In the genomic region with DNA sequence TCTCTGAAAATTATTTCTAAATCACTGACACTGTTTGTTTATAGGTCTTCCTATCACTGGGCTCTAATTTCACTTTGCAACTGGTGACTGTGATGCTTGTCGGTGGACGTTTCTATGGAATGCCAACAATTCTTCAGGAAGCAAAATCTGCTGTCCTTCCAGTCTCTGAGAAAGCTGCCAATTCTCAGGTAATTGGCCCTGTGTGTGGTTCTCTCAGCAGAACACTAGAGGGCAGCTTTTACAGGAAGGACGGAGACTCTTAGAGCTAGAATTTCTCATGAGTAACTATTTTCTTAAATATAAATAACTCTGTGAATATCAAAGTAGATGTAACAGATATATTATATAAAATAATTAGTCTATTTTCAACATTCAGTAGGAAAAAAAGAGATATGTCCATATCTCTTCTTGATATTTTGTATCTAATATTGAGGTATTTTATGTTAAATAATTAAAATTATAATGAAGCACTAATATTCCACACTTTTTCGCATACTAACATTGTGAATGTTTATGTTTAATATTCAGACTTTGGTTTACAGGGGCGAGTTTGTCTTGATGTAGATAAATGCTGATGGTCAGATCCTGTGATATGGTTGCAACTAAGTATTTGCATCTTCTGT, we compare ENCODE assay signal across 9 cellular contexts.
A peak's percentile ranks its signal among the peaks of the same experiment; 100 is the strongest.
DNase-seq lines count a peak whose midpoint lies in the region; ATAC-seq, FAIRE-seq and TF ChIP-seq lines count a peak whose summit lies in the region.
"Had no signal": no experiment of that assay in that cellular context is flagged by ENCODE, and none has a peak within 500 bp of the region (broad histone marks: within the 10 kb centered on the region; RNA-seq: fewer than 3 reads in every experiment).

No MANE protein-coding gene starts in this region.

- ATAC-seq in GM19043 (IDR thresholded peaks at IDR 0.05; ENCODE audit: low read depth, unreplicated experiment) (peak; percentile 94), HG03280 (IDR thresholded peaks at IDR 0.05; ENCODE audit: unreplicated experiment) (peak; percentile 87)

- H3K27ac ChIP-seq in OCI-LY7 (ENCODE audit: low read depth, low read length, poor library complexity, severe bottlenecking) = no peak overlapping the region
- no peak overlapping the region for H3K27ac ChIP-seq in endothelial cell of umbilical vein (ENCODE audit: insufficient read depth, low read depth, low read length)

- no peak overlapping the region for H2AFZ ChIP-seq in OCI-LY7 (ENCODE audit: low read length)
- no peak overlapping the region for H2AFZ ChIP-seq in endothelial cell of umbilical vein (ENCODE audit: low read depth, low read length)

- dilution Hi-C loops in endothelial cell of umbilical vein (cut with MboI; ENCODE audit: extremely low pct_ligation_motif_present, low sequenced_read_pairs) = no loop called here

- no peaks in the 10 kb centered on the region for H3K36me3 Mint-ChIP-seq in osteocyte (ENCODE audit: unreplicated experiment)
- H3K36me3 Mint-ChIP-seq: activated naive CD8-positive, alpha-beta T cell treated with anti-CD3 and anti-CD28 coated beads, Interleukin-2, amount 10 ng/mL, durations not matched to agents 7 days and 5 days had no signal

- H3K36me3 ChIP-seq in OCI-LY7 (ENCODE audit: insufficient read depth, low read length) (no peaks in the 10 kb centered on the region), endothelial cell of umbilical vein (ENCODE audit: control insufficient read depth in 2 of 2, extremely low read depth in 1 of 2, insufficient read depth in 2 of 2, low read length in 2 of 2) (no peaks in the 10 kb centered on the region)

- BruUV-seq in OCI-LY7 (replicated peaks; lab: Mats Ljungman, UMichigan) = no TSS peak
- no TSS peak for BruUV-seq in endothelial cell of umbilical vein (replicated peaks; lab: Mats Ljungman, UMichigan)

- TF ChIP-seq CTCF in OCI-LY7 (conservative IDR thresholded peaks at IDR 0.05; ENCODE audit: low read length) (peak; percentile 82), endothelial cell of umbilical vein (IDR thresholded peaks at IDR 0.05; ENCODE audit: extremely low read depth in 1 of 2, insufficient read depth in 1 of 2, low read depth in 1 of 2, low read length in 2 of 2) (peak; percentile 66 to 71), osteocyte (IDR thresholded peaks at IDR 0.05) (peak; percentile 68)

- CTCF ChIA-PET in OCI-LY7 (lab: Charles Lee; ENCODE audit: unreplicated experiment) = no interaction called here
- CTCF ChIA-PET in endothelial cell of umbilical vein (lab: Charles Lee) = interaction anchor here (0.5 to 6.5 kb wide), 42 partner anchors 9 to 1121 kb away, joined by 3 to 231 read pairs (median 4); a partner anchor contains a TSS

- H3K4me3 ChIP-seq in OCI-LY7 (ENCODE audit: low read depth, low read length, poor library complexity, severe bottlenecking) = no peak overlapping the region
- H3K4me3 ChIP-seq in endothelial cell of umbilical vein (replicated peaks in 1 of 3; ENCODE audit: insufficient read depth in 1 of 3, low read depth in 1 of 3, low read length in 3 of 3) = no peak overlapping the region

- no peak overlapping the region for H3K9ac ChIP-seq in endothelial cell of umbilical vein (replicated peaks; ENCODE audit: extremely low read depth, insufficient read depth, low read length)

- DNase-seq in NCI-H2171 treated with DMSO at 0.1 percent for 48 hours (lab: John Stamatoyannopoulos, UW) (peak; percentile 33), NCI-H2171 (lab: John Stamatoyannopoulos, UW) (no peak), OCI-LY7 (ENCODE audit: low spot score) (peak; percentile 25), endothelial cell of umbilical vein (ENCODE audit: low read depth, low spot score) (peak; percentile 55), osteocyte (ENCODE audit: extremely low spot score, unreplicated experiment) (no peak), posterior vena cava (ENCODE audit: low spot score) (no peak)
- DNase-seq: activated naive CD8-positive, alpha-beta T cell treated with anti-CD3 and anti-CD28 coated beads, Interleukin-2, amount 10 ng/mL, durations not matched to agents 7 days and 5 days had no signal

- H3K27me3 Mint-ChIP-seq in osteocyte (ENCODE audit: unreplicated experiment) = peaks cover 6% of the 10 kb centered on the region

- H3K79me2 ChIP-seq in OCI-LY7 (ENCODE audit: insufficient read depth, low read depth, low read length) = no peaks in the 10 kb centered on the region
- no peaks in the 10 kb centered on the region for H3K79me2 ChIP-seq in endothelial cell of umbilical vein (ENCODE audit: control insufficient read depth, insufficient read depth, low read length)

- no peaks in the 10 kb centered on the region for H3K4me1 ChIP-seq in OCI-LY7 (ENCODE audit: insufficient read depth, low read length, poor library complexity, severe bottlenecking)
- H3K4me1 ChIP-seq in endothelial cell of umbilical vein (ENCODE audit: control insufficient read depth, extremely low read depth, insufficient read depth, low read length) = no peaks in the 10 kb centered on the region

- H3K27me3 ChIP-seq in endothelial cell of umbilical vein (ENCODE audit: control insufficient read depth in 2 of 2, insufficient read depth in 2 of 2, low read length in 2 of 2) = peaks cover 0 to 4% of the 10 kb centered on the region in 2 experiments

- peaks cover 18% of the 10 kb centered on the region for H3K9me3 Mint-ChIP-seq in osteocyte (ENCODE audit: unreplicated experiment)

- POLR2A ChIA-PET in OCI-LY7 (lab: Charles Lee) = interaction anchor here (0.6 to 1.4 kb wide), 2 partner anchors 8 to 174 kb away, joined by 3 read pairs; no protein-coding TSS in a partner anchor
- POLR2A ChIA-PET in endothelial cell of umbilical vein (lab: Charles Lee) = interaction anchor here (0.6 kb wide), 1 partner anchor 756 kb away, joined by 4 read pairs; no protein-coding TSS in a partner anchor

- no peaks in the 10 kb centered on the region for H3K9me1 ChIP-seq in endothelial cell of umbilical vein (replicated peaks; ENCODE audit: control insufficient read depth, extremely low read depth, insufficient read depth, low read length)

- H3K9me3 ChIP-seq in OCI-LY7 (ENCODE audit: low read length) (no peaks in the 10 kb centered on the region), endothelial cell of umbilical vein (replicated peaks; ENCODE audit: control insufficient read depth, insufficient read depth, low read length) (no peaks in the 10 kb centered on the region)

- peak; percentile 57 for FAIRE-seq in endothelial cell of umbilical vein (lab: Jason Lieb, UNC)

- H3K9me2 ChIP-seq in OCI-LY7 (ENCODE audit: insufficient read depth, low read length) = no peaks in the 10 kb centered on the region

- intact Hi-C loops in OCI-LY7 (cut with micrococcal nuclease; ENCODE audit: unreplicated experiment) (no loop called here), endothelial cell of umbilical vein (cut with micrococcal nuclease) (loop anchor here (1.0 kb wide), 1 partner anchor 616 kb away; no protein-coding TSS in a partner anchor), posterior vena cava (cut with DNase I) (no loop called here)

- H3K4me1 Mint-ChIP-seq in osteocyte (ENCODE audit: unreplicated experiment) = no peaks in the 10 kb centered on the region
- H3K4me1 Mint-ChIP-seq: activated naive CD8-positive, alpha-beta T cell treated with anti-CD3 and anti-CD28 coated beads, Interleukin-2, amount 10 ng/mL, durations not matched to agents 7 days and 5 days had no signal

- H4K20me1 ChIP-seq in OCI-LY7 (ENCODE audit: insufficient read depth, low read length) (no peaks in the 10 kb centered on the region), endothelial cell of umbilical vein (replicated peaks; ENCODE audit: control insufficient read depth, extremely low read depth, insufficient read depth, low read length) (no peaks in the 10 kb centered on the region)

- no peak overlapping the region for H3K4me3 Mint-ChIP-seq in osteocyte (ENCODE audit: unreplicated experiment)
- H3K4me3 Mint-ChIP-seq: activated naive CD8-positive, alpha-beta T cell treated with anti-CD3 and anti-CD28 coated beads, Interleukin-2, amount 10 ng/mL, durations not matched to agents 7 days and 5 days had no signal

- no peak for TF ChIP-seq POLR2A in endothelial cell of umbilical vein (IDR thresholded peaks at IDR 0.05; ENCODE audit: low read depth, low read length)

- H3K4me2 ChIP-seq in OCI-LY7 (ENCODE audit: low read length) (no peak overlapping the region), endothelial cell of umbilical vein (ENCODE audit: insufficient read depth, low read length) (no peak overlapping the region)

- H3K27ac Mint-ChIP-seq in osteocyte (ENCODE audit: unreplicated experiment) = no peak overlapping the region
- H3K27ac Mint-ChIP-seq: activated naive CD8-positive, alpha-beta T cell treated with anti-CD3 and anti-CD28 coated beads, Interleukin-2, amount 10 ng/mL, durations not matched to agents 7 days and 5 days had no signal

TF ChIP-seq in endothelial cell of umbilical vein, 7 proteins besides CTCF, POLR2A, EP300 and RAD21:
- TF ChIP-seq MYC (IDR thresholded peaks at IDR 0.05; ENCODE audit: low read depth, low read length) (no peak), JUN (IDR thresholded peaks at IDR 0.05; ENCODE audit: borderline replicate concordance, insufficient read depth, insufficient read length, low read depth) (no peak), EZH2 (IDR thresholded peaks at IDR 0.05; ENCODE audit: borderline replicate concordance, low read depth, low read length, severe bottlenecking) (no peak), GATA2 (IDR thresholded peaks at IDR 0.05; ENCODE audit: insufficient read depth, insufficient read length, low read depth, low read length) (no peak), POLR2AphosphoS5 (IDR thresholded peaks at IDR 0.05; ENCODE audit: insufficient read depth, low read depth, low read length) (no peak)
- TF ChIP-seq, protein P1, sequence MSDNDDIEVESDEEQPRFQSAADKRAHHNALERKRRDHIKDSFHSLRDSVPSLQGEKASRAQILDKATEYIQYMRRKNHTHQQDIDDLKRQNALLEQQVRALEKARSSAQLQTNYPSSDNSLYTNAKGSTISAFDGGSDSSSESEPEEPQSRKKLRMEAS (IDR thresholded peaks at IDR 0.05; ENCODE audit: insufficient read depth, insufficient read length) = no peak
TF ChIP-seq in endothelial cell of umbilical vein: peak in this region for 0.

Comparison
In these comparisons a context has a peak if more than half of its experiments do, and no peak if none do; other contexts are left out.
1. DNase-seq: peak in NCI-H2171 treated with DMSO at 0.1 percent for 48 hours (single experiment), OCI-LY7 (single experiment) and endothelial cell of umbilical vein (single experiment); none in NCI-H2171 (single experiment), osteocyte (single experiment) and posterior vena cava (single experiment).
2. Peak in every context shown above with its lines, with median percentiles within 50 percentile points of each other: CTCF ChIP-seq.